Comparison of ENCODE assay signal across 10 cellular contexts in genomic region chr9:93183106-93183662, GRCh38. TPM values are rescaled to one million over a fixed set of nuclear protein-coding genes. Genes with fewer than 3 reads are reported as not detected.
A peak's percentile ranks its signal among the peaks of the same experiment; 100 is the strongest.
DNase-seq lines count a peak whose midpoint lies in the region; ATAC-seq, FAIRE-seq and TF ChIP-seq lines count a peak whose summit lies in the region.
"Had no signal": no experiment of that assay in that cellular context is flagged by ENCODE, and none has a peak within 500 bp of the region (broad histone marks: within the 10 kb centered on the region; RNA-seq: fewer than 3 reads in every experiment).

No MANE protein-coding gene starts in this region.

- H3K27ac ChIP-seq in A549 (peak overlapping the region in 1 of 2 experiments; percentile 97; a peak in 2 of 6 replicates), aorta (ENCODE audit: low read depth in 1 of 2, low read length in 2 of 2) (no peak overlapping the region)
- H3K27ac ChIP-seq: tibial nerve had no signal

- 73% methylated on average over 6 of the region's 6 CpGs for WGBS in A549 (ENCODE audit: missing lambda C conversion rate)
- 92 to 94% methylated on average over 6 of the region's 6 CpGs for WGBS in aorta, 2 donors

- no peak for ATAC-seq in A549
- no peak for ATAC-seq in natural killer cell treated with Interleukin-12 subunit alpha and Interleukin-12 subunit beta and Interleukin-15 and Interleukin-18, amount 100 ng/mL, for 72 hours
- ATAC-seq in aorta (ENCODE audit: low FRiP score) = no peak

- intact Hi-C loops in aorta (cut with DNase I) = no loop called here

- H3K9me3 Mint-ChIP-seq in chondrocyte (ENCODE audit: low read depth) = no peaks in the 10 kb centered on the region
- no peaks in the 10 kb centered on the region for H3K9me3 Mint-ChIP-seq in natural killer cell treated with Interleukin-12 subunit alpha and Interleukin-12 subunit beta and Interleukin-15 and Interleukin-18, amount 100 ng/mL, for 72 hours

- no peaks in the 10 kb centered on the region for H3K36me3 Mint-ChIP-seq in chondrocyte (ENCODE audit: low read depth)
- no peaks in the 10 kb centered on the region for H3K36me3 Mint-ChIP-seq in natural killer cell treated with Interleukin-12 subunit alpha and Interleukin-12 subunit beta and Interleukin-15 and Interleukin-18, amount 100 ng/mL, for 72 hours

- peak overlapping the region; percentile 40 for H3K4me3 Mint-ChIP-seq in chondrocyte (ENCODE audit: unreplicated experiment)
- H3K4me3 Mint-ChIP-seq in natural killer cell treated with Interleukin-12 subunit alpha and Interleukin-12 subunit beta and Interleukin-15 and Interleukin-18, amount 100 ng/mL, for 72 hours = peak overlapping the region; percentile 63

- no peak for TF ChIP-seq POLR2A in A549 (IDR thresholded peaks at IDR 0.05; ENCODE audit: low read length)

- peaks cover 3% of the 10 kb centered on the region for H3K36me3 ChIP-seq in HAP-1 (replicated peaks)
- no peaks in the 10 kb centered on the region for H3K36me3 ChIP-seq in aorta (ENCODE audit: control insufficient read depth in 1 of 2, insufficient read depth in 2 of 2, low read length in 1 of 2)
- H3K36me3 ChIP-seq: tibial nerve had no signal

- H3K4me1 ChIP-seq in A549 = 0 out of 3 replicates have a peak, but pooled peaks cover 3% of the 10 kb centered on the region
- H3K4me1 ChIP-seq in HAP-1 = peaks cover 18% of the 10 kb centered on the region
- H3K4me1 ChIP-seq in aorta (ENCODE audit: control insufficient read depth in 1 of 2, insufficient read depth in 2 of 2, low read length in 2 of 2) = no peaks in the 10 kb centered on the region

- FAIRE-seq in A549 (lab: Jason Lieb, UNC) = no peak

- H3K4me1 Mint-ChIP-seq in chondrocyte (ENCODE audit: low read depth) = peaks cover 2% of the 10 kb centered on the region
- H3K4me1 Mint-ChIP-seq in natural killer cell treated with Interleukin-12 subunit alpha and Interleukin-12 subunit beta and Interleukin-15 and Interleukin-18, amount 100 ng/mL, for 72 hours (ENCODE audit: low read depth in 2 of 2) = no peaks in the 10 kb centered on the region

- no peaks in the 10 kb centered on the region for H3K9me3 ChIP-seq in A549
- no peaks in the 10 kb centered on the region for H3K9me3 ChIP-seq in HAP-1
- H3K9me3 ChIP-seq in aorta (ENCODE audit: control insufficient read depth, low read length) = no peaks in the 10 kb centered on the region
- H3K9me3 ChIP-seq: tibial nerve had no signal

- no peaks in the 10 kb centered on the region for H3K27me3 ChIP-seq in HAP-1 (ENCODE audit: low read depth)
- no peaks in the 10 kb centered on the region for H3K27me3 ChIP-seq in aorta (ENCODE audit: control insufficient read depth in 1 of 2, insufficient read depth in 2 of 2, low read length in 1 of 2)

- DNase-seq in A549 (ENCODE audit: low read depth in 1 of 2, low spot score in 1 of 2) = no peak
- DNase-seq in HAP-1 (ENCODE audit: low spot score in 2 of 2) = no peak
- no peak for DNase-seq in chondrocyte (ENCODE audit: low spot score)
- no peak for DNase-seq in natural killer cell treated with Interleukin-12 subunit alpha and Interleukin-12 subunit beta and Interleukin-15 and Interleukin-18, amount 100 ng/mL, for 72 hours (ENCODE audit: low spot score)
- DNase-seq in NCI-H526 (lab: John Stamatoyannopoulos, UW) = no peak
- DNase-seq in HPDE6-E6E7 (ENCODE audit: extremely low spot score) = no peak
- DNase-seq in aorta = no peak
- DNase-seq in NCI-H446 treated with DMSO at 0.1 percent for 48 hours (lab: John Stamatoyannopoulos, UW) = no peak
- DNase-seq: SHP77 treated with DMSO at 0.1 percent for 48 hours had no signal

- TF ChIP-seq CTCF in A549 (IDR thresholded peaks at IDR 0.05) = no peak
- TF ChIP-seq CTCF in chondrocyte (IDR thresholded peaks at IDR 0.05) = no peak

- H3K27me3 Mint-ChIP-seq in chondrocyte (ENCODE audit: low read depth) = peaks cover 41% of the 10 kb centered on the region
- H3K27me3 Mint-ChIP-seq in natural killer cell treated with Interleukin-12 subunit alpha and Interleukin-12 subunit beta and Interleukin-15 and Interleukin-18, amount 100 ng/mL, for 72 hours = peaks cover 36 to 42% of the 10 kb centered on the region in 2 donors

- H3K4me2 ChIP-seq in A549 = peak overlapping the region; percentile 98

- POLR2A ChIA-PET in A549 (lab: Yijun Ruan, JAX) = no interaction called here

- no peak for TF ChIP-seq EP300 in A549 (IDR thresholded peaks at IDR 0.05)

- CTCF ChIA-PET in A549 (lab: Yijun Ruan, JAX) = interaction anchor here (0.8 to 1.7 kb wide), 4 partner anchors 11 to 121 kb away, joined by 3 to 5 read pairs (median 3); no protein-coding TSS in a partner anchor

- in situ Hi-C loops in HAP-1 (cut with MboI; ENCODE audit: low sequenced_read_pairs) = no loop called here

- no peak for TF ChIP-seq RAD21 in A549 (conservative IDR thresholded peaks at IDR 0.05 in 1 of 2, IDR thresholded peaks at IDR 0.05 in 1 of 2)

- H3K4me3 ChIP-seq in A549 (peak overlapping the region; percentile 82), HAP-1 (peak overlapping the region; percentile 59), aorta (ENCODE audit: low read length in 2 of 2) (no peak overlapping the region)

- H3K27ac Mint-ChIP-seq in chondrocyte (ENCODE audit: unreplicated experiment) = no peak overlapping the region
- H3K27ac Mint-ChIP-seq in natural killer cell treated with Interleukin-12 subunit alpha and Interleukin-12 subunit beta and Interleukin-15 and Interleukin-18, amount 100 ng/mL, for 72 hours = no peak overlapping the region

TF ChIP-seq in A549, 52 proteins besides CTCF, POLR2A, EP300 and RAD21:
- no peak for TF ChIP-seq ZC3H11A (IDR thresholded peaks at IDR 0.05)
- TF ChIP-seq ZFP36 (IDR thresholded peaks at IDR 0.05; ENCODE audit: borderline replicate concordance, partially characterized antibody) = peak; percentile 64
TF ChIP-seq in A549: peak in this region for 1.

RNA-seq across cellular contexts. Expression of gene WNK2, which starts 0.8 kb away (rescaled TPM):
- polyA plus RNA-seq in A549 (2011; rRNA removed) = 2.1 and 2.6 TPM in 2 replicates
- 6.6 and 7.5 TPM in 2 replicates for polyA plus RNA-seq in A549 (2012; cell fraction: cytosol; rRNA removed)
- polyA plus RNA-seq in A549 (2012; cell fraction: nucleus; rRNA removed) = 24.3 and 32.3 TPM in 2 replicates
- 6.7 to 7.1 TPM (median 7.1 TPM) in 3 replicates for polyA plus RNA-seq in A549 (2017; fragmentation: RNase III; extraction: RNeasy Plus Mini Kit Qiagen cat#74134 plus additional on column Dnase treatment)
- 3.1 and 3.5 TPM in 2 replicates for polyA minus RNA-seq in A549 (2011; rRNA and poly(A)+ RNA removed)
- 0.44 to 3.3 TPM (median 2.3 TPM) in 3 replicates for total RNA-seq in chondrocyte
- not detected for total RNA-seq in natural killer cell treated with Interleukin-12 subunit alpha and Interleukin-12 subunit beta and Interleukin-15 and Interleukin-18, amount 100 ng/mL, for 72 hours
- total RNA-seq in aorta = 1 to 10 TPM; 3.6 to 3.7 TPM
- 1 to 10 TPM in 1 of 2 donors, under 1 TPM in 1; 0.13 to 2.1 TPM for polyA plus RNA-seq in aorta

RNA-seq across cellular contexts. Expression of gene NINJ1, which starts 49.1 kb away (rescaled TPM):
- 27.0 and 37.9 TPM in 2 replicates for polyA plus RNA-seq in A549 (2011; rRNA removed)
- 54.7 and 84.0 TPM in 2 replicates for polyA plus RNA-seq in A549 (2012; cell fraction: cytosol; rRNA removed)
- 42.3 and 55.7 TPM in 2 replicates for polyA plus RNA-seq in A549 (2012; cell fraction: nucleus; rRNA removed)
- 60.4 to 69.6 TPM (median 62.0 TPM) in 3 replicates for polyA plus RNA-seq in A549 (2017; fragmentation: RNase III; extraction: RNeasy Plus Mini Kit Qiagen cat#74134 plus additional on column Dnase treatment)
- polyA minus RNA-seq in A549 (2011; rRNA and poly(A)+ RNA removed) = 16.0 and 23.0 TPM in 2 replicates
- total RNA-seq in chondrocyte = 31.5 to 35.4 TPM (median 33.6 TPM) in 3 replicates
- 10 to 100 TPM; 20.1 to 21.9 TPM for total RNA-seq in natural killer cell treated with Interleukin-12 subunit alpha and Interleukin-12 subunit beta and Interleukin-15 and Interleukin-18, amount 100 ng/mL, for 72 hours
- total RNA-seq in aorta = 10 to 100 TPM; 66.8 to 80.3 TPM
- 100 to 1,000 TPM in 1 of 2 donors, 10 to 100 TPM in 1; 46.7 to 113 TPM for polyA plus RNA-seq in aorta

Comparison
In these comparisons a context has a peak if more than half of its experiments do, and no peak if none do; other contexts are left out.
1. H3K4me3 ChIP-seq: peak in A549 (single experiment) and HAP-1 (single experiment); none in aorta (0 of 2).